34 cellular contexts compared by ENCODE assay signal in genomic region chr16:47917118-47917517, GRCh38.
"Had no signal": no experiment of that assay in that cellular context is flagged by ENCODE, and none has a peak within 500 bp of the region (broad histone marks: within the 10 kb centered on the region; RNA-seq: fewer than 3 reads in every experiment).

No MANE protein-coding gene starts in this region.

- H3K4me3 ChIP-seq: MG63 had no signal

- H3K27ac ChIP-seq: KMS-11 had no signal

- H3K4me2 ChIP-seq: KMS-11 had no signal

- H3K36me3 ChIP-seq: MG63 had no signal

- H3K9ac ChIP-seq: KMS-11 had no signal

- DNase-seq: Kasumi-1, MG63, MM.1S, MV-4-11, NCI-H1048, NCI-H1092, NCI-H1092 treated with DMSO at 0.1 percent for 48 hours, NCI-H1105, NCI-H1105 treated with DMSO at 0.1 percent for 48 hours, NCI-H1417, NCI-H1417 treated with DMSO at 0.1 percent for 48 hours, NCI-H1436, NCI-H1436 treated with DMSO at 0.1 percent for 48 hours, NCI-H146, NCI-H1694, NCI-H1694 treated with DMSO at 0.1 percent for 48 hours, NCI-H187, NCI-H187 treated with DMSO at 0.1 percent for 48 hours, NCI-H1930, NCI-H2029, NCI-H2029 treated with DMSO at 0.1 percent for 48 hours, NCI-H2081, NCI-H2081 treated with DMSO at 0.1 percent for 48 hours, NCI-H2107, NCI-H2171, NCI-H2171 treated with DMSO at 0.1 percent for 48 hours, NCI-H2227 treated with DMSO at 0.1 percent for 48 hours, NCI-H226, NCI-H345, NCI-H446, NCI-H446 treated with DMSO at 0.1 percent for 48 hours, NCI-H510A, NCI-H510A treated with DMSO at 0.1 percent for 48 hours had no signal

- H3K9me3 ChIP-seq: MG63 had no signal

- H3K27me3 ChIP-seq: MG63 had no signal
